10 cellular contexts compared by ENCODE assay signal in the genomic region with DNA sequence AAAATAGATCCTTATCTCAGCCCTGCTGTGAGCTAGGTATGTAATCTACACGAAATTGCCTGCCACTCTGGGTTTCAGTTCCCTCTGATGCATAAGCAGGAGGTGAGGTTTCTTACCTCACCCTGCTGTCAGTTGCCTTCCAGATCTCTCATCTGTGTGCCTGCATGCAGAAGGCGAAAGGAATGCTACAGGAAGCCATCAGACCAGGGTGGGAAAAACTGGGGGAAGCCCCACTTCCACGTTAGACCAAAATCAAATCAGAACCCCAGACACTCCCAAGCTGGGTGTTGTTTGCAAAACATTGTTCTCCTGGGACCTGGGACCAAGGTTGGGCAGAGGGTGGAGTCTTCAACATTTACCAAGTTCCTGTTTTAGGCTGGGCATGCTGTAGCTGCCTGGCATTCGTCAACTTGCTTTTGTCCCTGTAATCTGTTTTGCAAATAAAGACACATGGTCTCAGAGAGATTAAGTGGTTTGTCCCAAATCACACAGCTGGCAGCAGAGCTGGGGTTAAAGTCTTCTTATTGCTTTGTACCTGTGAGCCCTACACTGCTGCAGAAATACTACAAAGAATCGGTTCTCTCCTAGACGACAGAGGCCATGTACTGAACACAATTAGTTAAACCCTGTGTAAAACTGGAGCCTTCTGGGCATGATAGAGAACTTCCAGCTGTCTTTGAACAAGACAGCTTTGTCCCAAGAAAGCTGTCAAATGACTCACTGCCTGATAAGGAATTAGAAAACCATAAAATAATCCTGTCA.
A peak's percentile ranks its signal among the peaks of the same experiment; 100 is the strongest.
DNase-seq lines count a peak whose midpoint lies in the region; ATAC-seq and TF ChIP-seq lines count a peak whose summit lies in the region.
"Had no signal": no experiment of that assay in that cellular context is flagged by ENCODE, and none has a peak within 500 bp of the region (broad histone marks: within the 10 kb centered on the region; RNA-seq: fewer than 3 reads in every experiment).

No MANE protein-coding gene starts in this region.

- H3K4me1 ChIP-seq in mucosa of descending colon (ENCODE audit: low read depth) (peaks cover 8% of the 10 kb centered on the region), A673 (ENCODE audit: insufficient read depth, low read length, poor library complexity, severe bottlenecking) (no peaks in the 10 kb centered on the region)
- H3K4me1 ChIP-seq: A549 had no signal

- POLR2A ChIA-PET in A673 (lab: Charles Lee; ENCODE audit: low non-redundant PET), result no interaction called here

- CTCF ChIA-PET in A673 (lab: Charles Lee), result no interaction called here

- H3K27ac ChIP-seq in A673 (ENCODE audit: low read depth, low read length, poor library complexity, severe bottlenecking), result no peak overlapping the region
- H3K27ac ChIP-seq: A549 had no signal

- H3K9me3 ChIP-seq in mucosa of descending colon (no peaks in the 10 kb centered on the region), A673 (ENCODE audit: low read depth, low read length, poor library complexity, severe bottlenecking) (no peaks in the 10 kb centered on the region)

- peak overlapping the region; percentile 58 for H3K4me3 Mint-ChIP-seq in T-helper 2 cell treated with Interferon-gamma antibody and Interleukin-4, amounts not matched to agents 5 μg/mL and 100 μg/mL, for 36 hours

- intact Hi-C loops in mucosa of descending colon (cut with DNase I, micrococcal nuclease), result no loop called here
- intact Hi-C loops in A673 (cut with micrococcal nuclease; ENCODE audit: unreplicated experiment), result no loop called here

- H3K36me3 ChIP-seq in mucosa of descending colon (ENCODE audit: low read depth) (no peaks in the 10 kb centered on the region), A673 (ENCODE audit: insufficient read depth, low read length, poor library complexity, severe bottlenecking) (no peaks in the 10 kb centered on the region)

- H3K4me1 Mint-ChIP-seq in T-helper 2 cell treated with Interferon-gamma antibody and Interleukin-4, amounts not matched to agents 5 μg/mL and 100 μg/mL, for 36 hours (ENCODE audit: low read depth), result peaks cover 11% of the 10 kb centered on the region

- DNase-seq in NCI-H748 (lab: John Stamatoyannopoulos, UW; ENCODE audit: unreplicated experiment) (peak; percentile 20), NCI-H748 treated with DMSO at 0.1 percent for 48 hours (lab: John Stamatoyannopoulos, UW) (no peak), mucosa of descending colon (peak in 2 of 3 donors; percentile 17 to 29), NCI-H1092 treated with DMSO at 0.1 percent for 48 hours (lab: John Stamatoyannopoulos, UW) (no peak), A673 (ENCODE audit: low spot score) (no peak), inferior parietal cortex (ENCODE audit: extremely low spot score) (no peak)
- DNase-seq in T-helper 2 cell treated with Interferon-gamma antibody and Interleukin-4, amounts not matched to agents 5 μg/mL and 100 μg/mL, for 36 hours (ENCODE audit: low spot score), result peak; percentile 31
- DNase-seq: NCI-H1048 had no signal

- TF ChIP-seq CTCF in mucosa of descending colon (IDR thresholded peaks at IDR 0.05), result no peak
- TF ChIP-seq CTCF in A673 (conservative IDR thresholded peaks at IDR 0.05; ENCODE audit: low read depth, low read length), result no peak

- H3K4me3 ChIP-seq in mucosa of descending colon (no peak overlapping the region), A673 (ENCODE audit: low read depth, low read length, poor library complexity, severe bottlenecking) (no peak overlapping the region)
- H3K4me3 ChIP-seq: A549 had no signal

- peak; percentile 56 for ATAC-seq in HG02885 (IDR thresholded peaks at IDR 0.05; ENCODE audit: poor library complexity, unreplicated experiment)
- ATAC-seq in mucosa of descending colon, result peak; percentile 89
- ATAC-seq: A549 had no signal

- H3K27me3 Mint-ChIP-seq in T-helper 2 cell treated with Interferon-gamma antibody and Interleukin-4, amounts not matched to agents 5 μg/mL and 100 μg/mL, for 36 hours (ENCODE audit: low read depth), result peaks cover 21% of the 10 kb centered on the region

- peaks cover 14% of the 10 kb centered on the region for H3K27me3 ChIP-seq in A673 (replicated peaks; ENCODE audit: insufficient read depth, low read depth, low read length, poor library complexity)

- BruUV-seq in A673 (replicated peaks; lab: Mats Ljungman, UMichigan), result no TSS peak

- peaks cover 20% of the 10 kb centered on the region for H3K9me3 Mint-ChIP-seq in T-helper 2 cell treated with Interferon-gamma antibody and Interleukin-4, amounts not matched to agents 5 μg/mL and 100 μg/mL, for 36 hours

- no peak overlapping the region for H3K27ac Mint-ChIP-seq in T-helper 2 cell treated with Interferon-gamma antibody and Interleukin-4, amounts not matched to agents 5 μg/mL and 100 μg/mL, for 36 hours

- H3K36me3 Mint-ChIP-seq in T-helper 2 cell treated with Interferon-gamma antibody and Interleukin-4, amounts not matched to agents 5 μg/mL and 100 μg/mL, for 36 hours (ENCODE audit: low read depth), result no peaks in the 10 kb centered on the region

Comparison
In these comparisons a context has a peak if more than half of its experiments do, and no peak if none do; other contexts are left out.
1. DNase-seq: peak in NCI-H748 (single experiment), T-helper 2 cell treated with Interferon-gamma antibody and Interleukin-4, amounts not matched to agents 5 μg/mL and 100 μg/mL, for 36 hours (single experiment) and mucosa of descending colon (2 of 3); none in NCI-H748 treated with DMSO at 0.1 percent for 48 hours (single experiment), NCI-H1092 treated with DMSO at 0.1 percent for 48 hours (single experiment), A673 (single experiment) and inferior parietal cortex (single experiment).